In the genomic region with DNA sequence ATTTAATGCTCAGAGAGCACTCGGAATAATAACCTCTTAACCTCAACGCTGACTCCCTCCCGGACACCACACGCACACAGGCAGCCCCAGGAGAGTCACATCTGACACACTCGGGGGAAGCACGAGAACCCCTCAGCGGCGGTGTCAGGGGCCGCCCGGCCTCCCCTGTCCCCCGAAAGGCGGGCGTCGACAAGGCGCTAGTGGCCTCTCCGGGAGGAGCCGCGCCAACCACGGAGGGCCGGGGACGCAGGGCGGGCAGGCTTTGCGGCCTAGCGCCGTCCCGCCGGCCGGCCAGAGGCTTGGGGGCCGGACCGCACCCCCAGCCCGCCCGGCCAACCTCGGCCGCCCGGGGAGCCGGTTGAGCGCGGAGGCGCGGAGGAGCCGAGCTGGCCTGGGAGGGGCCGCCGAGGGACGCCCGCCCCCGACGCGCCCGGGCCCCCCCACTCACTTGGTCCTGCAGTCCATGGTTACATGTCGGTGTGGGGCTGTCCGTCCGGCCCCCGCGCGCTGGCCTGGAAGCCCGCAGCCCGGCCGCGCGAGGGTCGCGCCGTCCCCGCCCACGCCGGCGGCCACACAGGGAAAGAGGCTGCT, we compare ENCODE assay signal across 8 cellular contexts. TPM values are rescaled to one million over a fixed set of nuclear protein-coding genes. Genes with fewer than 3 reads are reported as not detected.
DNase-seq lines count a peak whose midpoint lies in the region; ATAC-seq and TF ChIP-seq lines count a peak whose summit lies in the region.

No MANE protein-coding gene starts in this region.

- POLR2A ChIA-PET in WTC11 (lab: Charles Lee): no interaction called here

- TF ChIP-seq CTCF in WTC11 (IDR thresholded peaks at IDR 0.05): no peak

- H3K27me3 Mint-ChIP-seq in WTC11 (ENCODE audit: low read depth): peaks cover 15% of the 10 kb centered on the region
- H3K27me3 Mint-ChIP-seq in central memory CD8-positive, alpha-beta T cell: no peaks in the 10 kb centered on the region

- no peaks in the 10 kb centered on the region for H3K36me3 Mint-ChIP-seq in WTC11
- peaks cover 16% of the 10 kb centered on the region for H3K36me3 Mint-ChIP-seq in central memory CD8-positive, alpha-beta T cell (ENCODE audit: insufficient read depth)

- CTCF ChIA-PET in WTC11 (lab: Charles Lee): interaction anchor here (1.1 to 1.8 kb wide), 2 partner anchors 94 to 140 kb away, joined by 5 to 6 read pairs; no protein-coding TSS in a partner anchor

- H3K4me3 Mint-ChIP-seq in WTC11: peak overlapping the region; percentile 71
- peak overlapping the region; percentile 81 for H3K4me3 Mint-ChIP-seq in central memory CD8-positive, alpha-beta T cell

- H3K9me3 Mint-ChIP-seq in WTC11: peaks cover 7% of the 10 kb centered on the region
- no peaks in the 10 kb centered on the region for H3K9me3 Mint-ChIP-seq in central memory CD8-positive, alpha-beta T cell

- H3K4me1 Mint-ChIP-seq in WTC11: peaks cover 27% of the 10 kb centered on the region
- H3K4me1 Mint-ChIP-seq in central memory CD8-positive, alpha-beta T cell: peaks cover 68% of the 10 kb centered on the region

- DNase-seq in D341Med (ENCODE audit: low spot score) (peak; percentile 74), HPDE6-E6E7 (ENCODE audit: extremely low spot score) (peak; percentile 11), WTC11 (ENCODE audit: low spot score) (peak; percentile 50), left kidney (ENCODE audit: low read depth, low spot score) (peak; percentile 82), DMS79 (lab: John Stamatoyannopoulos, UW) (no peak)
- DNase-seq in central memory CD8-positive, alpha-beta T cell (ENCODE audit: low spot score in 2 of 2): peak; percentile 29 to 32
- DNase-seq in stimulated activated CD4-positive, alpha-beta T cell treated with anti-CD3 and anti-CD28 coated beads, Interleukin-4, amount 100 ng/mL, for 4 hours: peak; percentile 40 to 41

- no peak overlapping the region for H3K27ac Mint-ChIP-seq in WTC11
- peak overlapping the region; percentile 86 for H3K27ac Mint-ChIP-seq in central memory CD8-positive, alpha-beta T cell (ENCODE audit: low read depth)

- ATAC-seq in GM21367 (IDR thresholded peaks at IDR 0.05; ENCODE audit: unreplicated experiment) (peak; percentile 19), WTC11 (peak; percentile 66)
- ATAC-seq in central memory CD8-positive, alpha-beta T cell (replicated peaks; ENCODE audit: extremely low read depth, poor library complexity, severe bottlenecking): peak; percentile 43

TF ChIP-seq in WTC11, 78 proteins besides CTCF, POLR2A, EP300 and RAD21:
- TF ChIP-seq NFYB (CRISPR knock-in tag; conservative IDR thresholded peaks at IDR 0.05; ENCODE audit: low read depth) (no peak), TP53 (CRISPR knock-in tag; IDR thresholded peaks at IDR 0.05) (no peak), ESRRA (CRISPR knock-in tag; IDR thresholded peaks at IDR 0.05; ENCODE audit: borderline replicate concordance) (0 out of 2 replicates have a peak, but pooled peaks have one; percentile 36), ZNF423 (CRISPR knock-in tag; IDR thresholded peaks at IDR 0.05) (peak; percentile 48), KAT7 (CRISPR knock-in tag; IDR thresholded peaks at IDR 0.05; ENCODE audit: borderline replicate concordance) (peak; percentile 87; the same call in 1 of the 2 replicates), ZNF232 (CRISPR knock-in tag; IDR thresholded peaks at IDR 0.05) (0 out of 2 replicates have a peak, but pooled peaks have one; percentile 37)
- TF ChIP-seq, protein P1, sequence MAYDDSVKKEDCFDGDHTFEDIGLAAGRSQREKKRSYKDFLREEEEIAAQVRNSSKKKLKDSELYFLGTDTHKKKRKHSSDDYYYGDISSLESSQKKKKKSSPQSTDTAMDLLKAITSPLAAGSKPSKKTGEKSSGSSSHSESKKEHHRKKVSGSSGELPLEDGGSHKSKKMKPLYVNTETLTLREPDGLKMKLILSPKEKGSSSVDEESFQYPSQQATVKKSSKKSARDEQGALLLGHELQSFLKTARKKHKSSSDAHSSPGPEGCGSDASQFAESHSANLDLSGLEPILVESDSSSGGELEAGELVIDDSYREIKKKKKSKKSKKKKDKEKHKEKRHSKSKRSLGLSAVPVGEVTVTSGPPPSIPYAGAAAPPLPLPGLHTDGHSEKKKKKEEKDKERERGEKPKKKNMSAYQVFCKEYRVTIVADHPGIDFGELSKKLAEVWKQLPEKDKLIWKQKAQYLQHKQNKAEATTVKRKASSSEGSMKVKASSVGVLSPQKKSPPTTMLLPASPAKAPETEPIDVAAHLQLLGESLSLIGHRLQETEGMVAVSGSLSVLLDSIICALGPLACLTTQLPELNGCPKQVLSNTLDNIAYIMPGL (CRISPR knock-in tag; IDR thresholded peaks at IDR 0.05): peak; percentile 49; the same call in 1 of the 2 replicates
- TF ChIP-seq, protein P2, sequence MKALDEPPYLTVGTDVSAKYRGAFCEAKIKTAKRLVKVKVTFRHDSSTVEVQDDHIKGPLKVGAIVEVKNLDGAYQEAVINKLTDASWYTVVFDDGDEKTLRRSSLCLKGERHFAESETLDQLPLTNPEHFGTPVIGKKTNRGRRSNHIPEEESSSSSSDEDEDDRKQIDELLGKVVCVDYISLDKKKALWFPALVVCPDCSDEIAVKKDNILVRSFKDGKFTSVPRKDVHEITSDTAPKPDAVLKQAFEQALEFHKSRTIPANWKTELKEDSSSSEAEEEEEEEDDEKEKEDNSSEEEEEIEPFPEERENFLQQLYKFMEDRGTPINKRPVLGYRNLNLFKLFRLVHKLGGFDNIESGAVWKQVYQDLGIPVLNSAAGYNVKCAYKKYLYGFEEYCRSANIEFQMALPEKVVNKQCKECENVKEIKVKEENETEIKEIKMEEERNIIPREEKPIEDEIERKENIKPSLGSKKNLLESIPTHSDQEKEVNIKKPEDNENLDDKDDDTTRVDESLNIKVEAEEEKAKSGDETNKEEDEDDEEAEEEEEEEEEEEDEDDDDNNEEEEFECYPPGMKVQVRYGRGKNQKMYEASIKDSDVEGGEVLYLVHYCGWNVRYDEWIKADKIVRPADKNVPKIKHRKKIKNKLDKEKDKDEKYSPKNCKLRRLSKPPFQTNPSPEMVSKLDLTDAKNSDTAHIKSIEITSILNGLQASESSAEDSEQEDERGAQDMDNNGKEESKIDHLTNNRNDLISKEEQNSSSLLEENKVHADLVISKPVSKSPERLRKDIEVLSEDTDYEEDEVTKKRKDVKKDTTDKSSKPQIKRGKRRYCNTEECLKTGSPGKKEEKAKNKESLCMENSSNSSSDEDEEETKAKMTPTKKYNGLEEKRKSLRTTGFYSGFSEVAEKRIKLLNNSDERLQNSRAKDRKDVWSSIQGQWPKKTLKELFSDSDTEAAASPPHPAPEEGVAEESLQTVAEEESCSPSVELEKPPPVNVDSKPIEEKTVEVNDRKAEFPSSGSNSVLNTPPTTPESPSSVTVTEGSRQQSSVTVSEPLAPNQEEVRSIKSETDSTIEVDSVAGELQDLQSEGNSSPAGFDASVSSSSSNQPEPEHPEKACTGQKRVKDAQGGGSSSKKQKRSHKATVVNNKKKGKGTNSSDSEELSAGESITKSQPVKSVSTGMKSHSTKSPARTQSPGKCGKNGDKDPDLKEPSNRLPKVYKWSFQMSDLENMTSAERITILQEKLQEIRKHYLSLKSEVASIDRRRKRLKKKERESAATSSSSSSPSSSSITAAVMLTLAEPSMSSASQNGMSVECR (CRISPR knock-in tag; IDR thresholded peaks at IDR 0.05; ENCODE audit: borderline replicate concordance): no peak

RNA-seq across cellular contexts. Expression of a gene that starts 0.5 kb away (rescaled TPM):
- total RNA-seq in WTC11 (2021): 2.8 to 4.3 TPM (median 3.3 TPM) in 3 replicates
